ENCODE assay signal across 8 cellular contexts in genomic region chr9:81690251-81690851, GRCh38. TPM values are rescaled to one million over a fixed set of nuclear protein-coding genes. Genes with fewer than 3 reads are reported as not detected.
DNase-seq lines count a peak whose midpoint lies in the region; ATAC-seq and TF ChIP-seq lines count a peak whose summit lies in the region.

No MANE protein-coding gene starts in this region.

- H3K4me3 Mint-ChIP-seq in nephron = peak overlapping the region; percentile 88 to 100 (median 99)

- peak overlapping the region; percentile 98 for H3K4me2 ChIP-seq in PC-9

- H3K27ac ChIP-seq in PC-9 = peak overlapping the region; percentile 91
- H3K27ac ChIP-seq in epithelial cell of prostate = peak overlapping the region; percentile 84

- intact Hi-C loops in PC-9 (cut with micrococcal nuclease; ENCODE audit: unreplicated experiment) = no loop called here

- H4K20me1 ChIP-seq in PC-9 (ENCODE audit: insufficient read depth) = peaks cover 16% of the 10 kb centered on the region

- peaks cover 8% of the 10 kb centered on the region for H3K27me3 Mint-ChIP-seq in nephron (ENCODE audit: low read depth)

- H3K9me3 Mint-ChIP-seq in nephron = no peaks in the 10 kb centered on the region

- CTCF ChIA-PET in PC-9 (lab: Charles Lee) = interaction anchor here (0.6 to 0.7 kb wide), 2 partner anchors 28 to 128 kb away, joined by 3 read pairs; no protein-coding TSS in a partner anchor

- peak overlapping the region; percentile 84 for H3K4me3 ChIP-seq in PC-9

- no peaks in the 10 kb centered on the region for H3K27me3 ChIP-seq in PC-9 (ENCODE audit: insufficient read depth, low read depth)

- ATAC-seq in GM18498 (IDR thresholded peaks at IDR 0.05; ENCODE audit: unreplicated experiment) (no peak), HG03139 (IDR thresholded peaks at IDR 0.05; ENCODE audit: unreplicated experiment) (no peak)

- POLR2A ChIA-PET in PC-9 (lab: Charles Lee; ENCODE audit: unreplicated experiment) = interaction anchor here (0.5 to 1.0 kb wide), 8 partner anchors 12 to 383 kb away, joined by 3 to 7 read pairs (median 4); no protein-coding TSS in a partner anchor

- peaks cover 3% of the 10 kb centered on the region; the same call in 1 of the 2 replicates for H3K36me3 ChIP-seq in PC-9 (ENCODE audit: low read depth)

- DNase-seq in NCI-H146 (lab: John Stamatoyannopoulos, UW) (peak; percentile 8), NCI-H146 treated with DMSO at 0.1 percent for 48 hours (lab: John Stamatoyannopoulos, UW; ENCODE audit: unreplicated experiment) (no peak), PC-9 (peak; percentile 92), epithelial cell of prostate (ENCODE audit: low read depth, low spot score) (peak; percentile 50)
- DNase-seq in activated CD8-positive, alpha-beta memory T cell treated with anti-CD3 and anti-CD28 coated beads, Interleukin-2, amount 50 U/mL, for 48 hours = no peak

- TF ChIP-seq CTCF in PC-9 (conservative IDR thresholded peaks at IDR 0.05) (no peak), nephron (IDR thresholded peaks at IDR 0.05; ENCODE audit: unreplicated experiment in 3 of 3) (no peak)

- TSS peak; percentile 77 for BruUV-seq in PC-9 (replicated peaks; lab: Mats Ljungman, UMichigan)

- peak overlapping the region; percentile 80 to 89 (median 82) for H3K27ac Mint-ChIP-seq in nephron

- peaks cover 24% of the 10 kb centered on the region for H3F3A ChIP-seq in PC-9 (ENCODE audit: insufficient read depth, low read depth)

- peak overlapping the region; percentile 76 for H2AFZ ChIP-seq in PC-9

- peaks cover 5% of the 10 kb centered on the region for H3K36me3 Mint-ChIP-seq in nephron (ENCODE audit: low read depth)

- H3K4me1 Mint-ChIP-seq in nephron = peaks cover 35% of the 10 kb centered on the region

- H3K9me2 ChIP-seq in PC-9 (ENCODE audit: insufficient read depth) = no peaks in the 10 kb centered on the region

- H3K4me1 ChIP-seq in PC-9 (replicated peaks; ENCODE audit: insufficient read depth) = peaks cover 26% of the 10 kb centered on the region

- H3K9me3 ChIP-seq in PC-9 (ENCODE audit: insufficient read depth, low read depth) = no peaks in the 10 kb centered on the region

- H3K79me2 ChIP-seq in PC-9 (ENCODE audit: low read depth) = peaks cover 38% of the 10 kb centered on the region

RNA-seq across cellular contexts. Expression of gene TLE1, which starts 1.0 kb away (rescaled TPM):
- 69.9 and 80.9 TPM in 2 replicates for total RNA-seq in PC-9 (2021)

Comparison
In these comparisons a context has a peak if more than half of its experiments do, and no peak if none do; other contexts are left out.
1. DNase-seq: peak in NCI-H146 (single experiment), PC-9 (2 of 2) and epithelial cell of prostate (single experiment); none in NCI-H146 treated with DMSO at 0.1 percent for 48 hours (single experiment) and activated CD8-positive, alpha-beta memory T cell treated with anti-CD3 and anti-CD28 coated beads, Interleukin-2, amount 50 U/mL, for 48 hours (single experiment).